In genomic region chr2:168034586-168034985, GRCh38 we compare ENCODE assay signal across 22 cellular contexts.
DNase-seq lines count a peak whose midpoint lies in the region; FAIRE-seq and TF ChIP-seq lines count a peak whose summit lies in the region.
"Had no signal": no experiment of that assay in that cellular context is flagged by ENCODE, and none has a peak within 500 bp of the region (broad histone marks: within the 10 kb centered on the region; RNA-seq: fewer than 3 reads in every experiment).

No MANE protein-coding gene starts in this region.

- no peaks in the 10 kb centered on the region for H3K27me3 ChIP-seq in WERI-Rb-1 (ENCODE audit: insufficient read depth, low read depth, severe bottlenecking)
- H3K27me3 ChIP-seq: BLaER1, MG63 had no signal

- H3K9me3 ChIP-seq in WERI-Rb-1 (ENCODE audit: severe bottlenecking): no peaks in the 10 kb centered on the region
- H3K9me3 ChIP-seq: MG63 had no signal

- no peak for TF ChIP-seq CTCF in WERI-Rb-1 (IDR thresholded peaks at IDR 0.05; ENCODE audit: low read depth, low read length)

- no peak overlapping the region for H3K4me3 ChIP-seq in WERI-Rb-1 (ENCODE audit: low read depth, low read length)
- H3K4me3 ChIP-seq: BLaER1, GM23338, MG63 had no signal

- H3K36me3 ChIP-seq in WERI-Rb-1: no peaks in the 10 kb centered on the region; the same call in 1 of the 2 replicates

- H3K27ac ChIP-seq in WERI-Rb-1: peak overlapping the region; percentile 72
- H3K27ac ChIP-seq: BLaER1 had no signal

- FAIRE-seq in frontal cortex (lab: Jason Lieb, UNC): no peak
- FAIRE-seq: GM12891, GM18507, HTR-8/SVneo had no signal

- peak; percentile 31 for DNase-seq in NCI-H510A treated with DMSO at 0.1 percent for 48 hours (lab: John Stamatoyannopoulos, UW)
- DNase-seq in NCI-H510A (lab: John Stamatoyannopoulos, UW): no peak
- DNase-seq in NCI-H69 (lab: John Stamatoyannopoulos, UW): peak; percentile 94
- DNase-seq in WERI-Rb-1: no peak
- no peak for DNase-seq in T-helper 1 cell
- no peak for DNase-seq in mesenteric fat pad (ENCODE audit: low spot score)
- DNase-seq in frontal cortex (ENCODE audit: low spot score in 2 of 2): no peak
- DNase-seq: Calu3; CD4-positive, alpha-beta memory T cell; DMS53; EL; HCEC 1CT; Kasumi-1; MG63; NCI-H1092; NCI-H187 treated with DMSO at 0.1 percent for 48 hours; NCI-H526 treated with DMSO at 0.1 percent for 48 hours had no signal

Comparison
In these comparisons a context has a peak if more than half of its experiments do, and no peak if none do; other contexts are left out.
1. DNase-seq: peak in NCI-H510A treated with DMSO at 0.1 percent for 48 hours (single experiment) and NCI-H69 (single experiment); none in NCI-H510A (single experiment), WERI-Rb-1 (single experiment), T-helper 1 cell (0 of 5), mesenteric fat pad (single experiment) and frontal cortex (0 of 2).